12 cellular contexts compared by ENCODE assay signal in the genomic region with DNA sequence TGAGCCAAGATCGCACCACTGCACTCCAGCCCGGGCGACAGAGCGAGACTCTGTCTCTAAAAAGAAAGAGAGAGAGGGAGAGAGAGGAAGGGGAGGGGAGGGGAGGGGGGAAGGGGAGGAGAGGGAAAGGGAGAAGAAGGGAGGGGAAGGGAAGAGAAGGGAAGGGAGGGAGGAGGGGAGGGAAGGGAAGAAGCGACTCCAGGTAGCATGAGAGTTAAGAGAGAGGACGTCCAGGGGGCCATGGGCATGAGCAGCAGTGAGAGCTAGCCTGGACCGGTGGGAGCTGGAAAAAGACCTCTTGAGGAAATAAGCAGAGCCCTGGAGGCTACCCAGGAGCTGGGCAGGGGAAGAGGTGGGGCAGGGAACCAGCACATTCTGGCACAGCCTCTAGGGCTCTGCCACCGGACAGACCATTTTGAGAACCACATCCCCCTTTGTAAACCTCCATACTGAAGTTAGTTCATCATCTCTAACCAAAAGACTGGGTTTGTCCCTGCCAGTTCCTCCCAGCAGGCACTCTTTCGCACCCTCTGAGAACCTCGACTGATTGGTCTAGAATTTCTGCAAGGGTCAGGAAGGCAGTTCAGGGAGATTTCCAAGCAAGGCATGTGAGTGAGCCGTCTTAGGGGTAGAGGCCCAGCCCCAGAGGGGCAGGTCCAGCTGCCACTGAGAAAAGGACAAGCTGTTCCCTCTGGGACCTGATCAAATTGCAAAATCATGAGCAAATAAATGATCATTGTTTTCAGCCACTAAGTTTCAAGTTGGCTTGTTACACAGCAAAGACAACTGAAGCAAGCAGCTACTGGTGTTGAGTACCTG. TPM values are rescaled to one million over a fixed set of nuclear protein-coding genes. Genes with fewer than 3 reads are reported as not detected.
DNase-seq lines count a peak whose midpoint lies in the region; ATAC-seq and TF ChIP-seq lines count a peak whose summit lies in the region.
"Had no signal": no experiment of that assay in that cellular context is flagged by ENCODE, and none has a peak within 500 bp of the region (broad histone marks: within the 10 kb centered on the region; RNA-seq: fewer than 3 reads in every experiment).

No MANE protein-coding gene starts in this region.

- no peaks in the 10 kb centered on the region for H3K9me3 ChIP-seq in lung (ENCODE audit: control insufficient read depth in 2 of 2, insufficient read depth in 1 of 2, low read length in 1 of 2)
- H3K9me3 ChIP-seq in suprapubic skin = no peaks in the 10 kb centered on the region

- H3K4me1 ChIP-seq in lung (ENCODE audit: control insufficient read depth in 2 of 2, insufficient read depth in 2 of 2, low read length in 2 of 2) (peaks cover 0 to 10% of the 10 kb centered on the region in 2 donors), suprapubic skin (peaks cover 45% of the 10 kb centered on the region)

- no peak for TF ChIP-seq EP300 in suprapubic skin (IDR thresholded peaks at IDR 0.05)

- DNase-seq in MV-4-11 (lab: John Stamatoyannopoulos, UW) = peak; percentile 61
- DNase-seq in lung (ENCODE audit: low spot score) = peak; percentile 65
- DNase-seq in suprapubic skin (ENCODE audit: low spot score in 2 of 2) = peak; percentile 83 to 84
- DNase-seq in OCI-M2 (lab: John Stamatoyannopoulos, UW; ENCODE audit: unreplicated experiment) = no peak
- DNase-seq: activated CD4-positive, CD25-positive, alpha-beta regulatory T cell; GF-D8; occipital lobe; PC-3 had no signal

- TF ChIP-seq CTCF in lung (IDR thresholded peaks at IDR 0.05; ENCODE audit: control extremely low read depth, extremely low read depth) (no peak), suprapubic skin (IDR thresholded peaks at IDR 0.05) (no peak)

- H3K27me3 ChIP-seq in lung (ENCODE audit: control insufficient read depth, insufficient read depth) = no peaks in the 10 kb centered on the region
- H3K27me3 ChIP-seq in suprapubic skin = no peaks in the 10 kb centered on the region

- H3K27ac ChIP-seq in cingulate gyrus (ENCODE audit: low read depth, low read length) (peak overlapping the region; percentile 88), lung (ENCODE audit: low read depth in 1 of 2, low read length in 1 of 2) (peak overlapping the region in 1 of 2 donors; percentile 81), suprapubic skin (peak overlapping the region; percentile 93)

- 46% methylated on average over 11 of the region's 11 CpGs for WGBS in lung, 2 donors
- WGBS in suprapubic skin = 57% methylated on average over 11 of the region's 11 CpGs

- ATAC-seq in lung (ENCODE audit: insufficient read depth, low FRiP score) = peak; percentile 32
- no peak for ATAC-seq in HG02973 (IDR thresholded peaks at IDR 0.05; ENCODE audit: unreplicated experiment)
- no peak for ATAC-seq in HG03442 (IDR thresholded peaks at IDR 0.05; ENCODE audit: unreplicated experiment)
- ATAC-seq in GM21381 (IDR thresholded peaks at IDR 0.05; ENCODE audit: unreplicated experiment) = no peak
- ATAC-seq: PC-3 had no signal

- no peaks in the 10 kb centered on the region for H3K36me3 ChIP-seq in lung (ENCODE audit: control insufficient read depth in 2 of 2, insufficient read depth in 2 of 2, low read length in 2 of 2)
- H3K36me3 ChIP-seq in suprapubic skin = no peaks in the 10 kb centered on the region

- peak in 1 of 2 donors; percentile 39 for TF ChIP-seq POLR2A in suprapubic skin (IDR thresholded peaks at IDR 0.05)

- H3K4me3 ChIP-seq in lung (no peak overlapping the region), suprapubic skin (no peak overlapping the region)

RNA-seq across cellular contexts. Expression of gene NAIF1, which starts 11.7 kb away (rescaled TPM):
- total RNA-seq in lung (1 to 10 TPM; 7.2 to 9.4 TPM), suprapubic skin (10 to 100 TPM in 3 of 4 donors, 1 to 10 TPM in 1; 9.6 to 14.7 (median 12.6) TPM)
- polyA plus RNA-seq in lung = 1 to 10 TPM; 8.2 to 9.4 TPM

RNA-seq across cellular contexts. Expression of gene SLC25A25, which starts 12.6 kb away (rescaled TPM):
- 10 to 100 TPM; 21.2 to 32.6 TPM for total RNA-seq in lung
- polyA plus RNA-seq in lung = 10 to 100 TPM; 10.5 to 27.9 TPM
- total RNA-seq in suprapubic skin = 100 to 1,000 TPM in 1 of 4 donors, 10 to 100 TPM in 3; 37.9 to 106 (median 66.5) TPM
